13 cellular contexts compared by ENCODE assay signal in the genomic region with DNA sequence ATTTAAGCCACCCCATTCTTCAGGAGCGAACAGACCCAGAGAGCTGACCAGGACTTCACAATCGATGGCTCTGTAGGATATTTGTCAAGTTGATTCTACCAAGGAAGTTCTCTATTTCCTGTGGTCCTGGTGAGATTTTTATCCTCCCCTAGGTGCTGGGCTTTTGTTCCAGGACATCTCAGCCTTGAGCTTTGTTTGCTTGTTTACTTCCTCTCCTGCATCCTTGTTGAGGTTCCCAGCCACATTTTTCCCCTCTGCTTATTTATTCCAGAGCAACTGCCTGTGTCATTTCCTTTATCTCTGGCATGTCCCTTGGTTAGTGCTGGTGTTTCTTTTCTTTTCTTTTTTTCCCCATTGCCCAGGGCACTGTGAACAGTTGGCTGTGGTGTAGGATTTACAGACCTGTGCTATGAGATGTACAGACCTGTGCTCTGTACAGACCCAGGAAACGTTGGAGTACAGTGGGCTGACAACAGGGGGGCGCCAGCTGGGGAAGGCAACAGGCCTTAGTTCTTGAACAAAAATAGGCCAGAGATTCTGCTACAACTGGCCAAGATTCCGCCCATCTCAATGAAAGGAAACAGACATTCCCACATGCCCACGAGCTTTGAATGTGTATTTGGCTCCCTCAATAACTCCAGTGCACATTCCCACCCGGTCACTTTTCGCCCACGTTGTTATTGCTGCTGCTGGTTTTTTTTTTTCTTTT.
DNase-seq lines count a peak whose midpoint lies in the region; ATAC-seq and TF ChIP-seq lines count a peak whose summit lies in the region.
"Had no signal": no experiment of that assay in that cellular context is flagged by ENCODE, and none has a peak within 500 bp of the region (broad histone marks: within the 10 kb centered on the region; RNA-seq: fewer than 3 reads in every experiment).

No MANE protein-coding gene starts in this region.

- TF ChIP-seq CTCF in fibroblast of the aortic adventitia (IDR thresholded peaks at IDR 0.05; ENCODE audit: insufficient read depth, low read length) (peak; percentile 20), neural progenitor cell (IDR thresholded peaks at IDR 0.05) (peak; percentile 22)

- no peak overlapping the region for H3K9ac ChIP-seq in BLaER1 treated with 17β-estradiol and CSF1 and Interleukin-3, amounts not matched to agents 10 nM and 100 nM
- H3K9ac ChIP-seq in neural progenitor cell, result no peak overlapping the region

- H3K79me2 ChIP-seq in neural progenitor cell (ENCODE audit: low read depth), result no peaks in the 10 kb centered on the region

- H3K4me3 Mint-ChIP-seq in neural progenitor cell, result no peak overlapping the region
- no peak overlapping the region for H3K4me3 Mint-ChIP-seq in naive thymus-derived CD8-positive, alpha-beta T cell
- H3K4me3 Mint-ChIP-seq: activated CD4-positive, alpha-beta T cell treated with anti-CD3 and anti-CD28 coated beads for 36 hours; activated T-cell treated with anti-CD3 and anti-CD28 coated beads, Interleukin-2, amount 50 U/mL, for 72 hours had no signal

- DNase-seq in fibroblast of the aortic adventitia (ENCODE audit: low read depth) (peak; percentile 85), neural progenitor cell (ENCODE audit: low spot score) (peak; percentile 5), 8988T (no peak), NCI-H1694 (lab: John Stamatoyannopoulos, UW) (no peak)
- DNase-seq in activated CD8-positive, alpha-beta memory T cell treated with anti-CD3 and anti-CD28 coated beads, Interleukin-2, amount 50 U/mL, for 48 hours, result no peak
- DNase-seq in naive thymus-derived CD8-positive, alpha-beta T cell, result no peak
- DNase-seq: activated CD4-positive, alpha-beta T cell treated with anti-CD3 and anti-CD28 coated beads for 36 hours; activated T-cell treated with anti-CD3 and anti-CD28 coated beads, Interleukin-2, amount 50 U/mL, for 72 hours; Karpas-422; NCI-H2107 had no signal

- no peaks in the 10 kb centered on the region for H3K9me3 Mint-ChIP-seq in neural progenitor cell
- no peaks in the 10 kb centered on the region for H3K9me3 Mint-ChIP-seq in naive thymus-derived CD8-positive, alpha-beta T cell
- H3K9me3 Mint-ChIP-seq: activated T-cell treated with anti-CD3 and anti-CD28 coated beads, Interleukin-2, amount 50 U/mL, for 72 hours had no signal

- H3K4me3 ChIP-seq in BLaER1 treated with 17β-estradiol and CSF1 and Interleukin-3, amounts not matched to agents 10 nM and 100 nM, result no peak overlapping the region
- H3K4me3 ChIP-seq in fibroblast of the aortic adventitia (ENCODE audit: low read depth, low read length) (peak overlapping the region; percentile 36), neural progenitor cell (no peak overlapping the region)

- peak overlapping the region; percentile 65 for H3K27ac Mint-ChIP-seq in neural progenitor cell
- H3K27ac Mint-ChIP-seq in naive thymus-derived CD8-positive, alpha-beta T cell, result no peak overlapping the region
- H3K27ac Mint-ChIP-seq: activated CD4-positive, alpha-beta T cell treated with anti-CD3 and anti-CD28 coated beads for 36 hours; activated T-cell treated with anti-CD3 and anti-CD28 coated beads, Interleukin-2, amount 50 U/mL, for 72 hours had no signal

- H3K27me3 Mint-ChIP-seq in neural progenitor cell (ENCODE audit: insufficient read depth, low read depth), result peaks cover 2% of the 10 kb centered on the region
- peaks cover 0 to 19% (median 0%) of the 10 kb centered on the region in 5 donors for H3K27me3 Mint-ChIP-seq in naive thymus-derived CD8-positive, alpha-beta T cell
- H3K27me3 Mint-ChIP-seq: activated CD4-positive, alpha-beta T cell treated with anti-CD3 and anti-CD28 coated beads for 36 hours had no signal

- no peaks in the 10 kb centered on the region for H3K36me3 ChIP-seq in BLaER1 treated with 17β-estradiol and CSF1 and Interleukin-3, amounts not matched to agents 10 nM and 100 nM
- no peaks in the 10 kb centered on the region for H3K36me3 ChIP-seq in neural progenitor cell

- no peaks in the 10 kb centered on the region for H3F3A ChIP-seq in neural progenitor cell (ENCODE audit: low read depth)

- peak overlapping the region; percentile 10 for H2AFZ ChIP-seq in neural progenitor cell (replicated peaks)

- no peaks in the 10 kb centered on the region for H3K36me3 Mint-ChIP-seq in neural progenitor cell
- no peaks in the 10 kb centered on the region for H3K36me3 Mint-ChIP-seq in naive thymus-derived CD8-positive, alpha-beta T cell

- H3K4me1 Mint-ChIP-seq in neural progenitor cell, result peaks cover 13% of the 10 kb centered on the region
- H3K4me1 Mint-ChIP-seq in naive thymus-derived CD8-positive, alpha-beta T cell, result no peaks in the 10 kb centered on the region
- H3K4me1 Mint-ChIP-seq: activated CD4-positive, alpha-beta T cell treated with anti-CD3 and anti-CD28 coated beads for 36 hours had no signal

- no peaks in the 10 kb centered on the region for H3K27me3 ChIP-seq in BLaER1 treated with 17β-estradiol and CSF1 and Interleukin-3, amounts not matched to agents 10 nM and 100 nM
- H3K27me3 ChIP-seq in neural progenitor cell, result no peaks in the 10 kb centered on the region

- peaks cover 21 to 45% (median 34%) of the 10 kb centered on the region in 10 experiments for H3K4me1 ChIP-seq in BLaER1 treated with 17β-estradiol and CSF1 and Interleukin-3, amounts not matched to agents 10 nM and 100 nM
- no peaks in the 10 kb centered on the region for H3K4me1 ChIP-seq in neural progenitor cell

- ATAC-seq in SK-N-SH treated with all-trans-retinoic acid at 6 μM for 48 hours, result peak; percentile 55
- ATAC-seq in naive thymus-derived CD8-positive, alpha-beta T cell, result no peak
- ATAC-seq: activated CD4-positive, alpha-beta T cell treated with anti-CD3 and anti-CD28 coated beads for 36 hours; activated T-cell treated with anti-CD3 and anti-CD28 coated beads, Interleukin-2, amount 50 U/mL, for 72 hours; left lobe of liver had no signal

- peak overlapping the region in 5 of 11 experiments; percentile 4 to 74 (median 8); a peak in 6 of 22 replicates for H3K27ac ChIP-seq in BLaER1 treated with 17β-estradiol and CSF1 and Interleukin-3, amounts not matched to agents 10 nM and 100 nM
- H3K27ac ChIP-seq in neural progenitor cell, result no peak overlapping the region

- no peaks in the 10 kb centered on the region for H4K20me1 ChIP-seq in BLaER1 treated with 17β-estradiol and CSF1 and Interleukin-3, amounts not matched to agents 10 nM and 100 nM
- H4K20me1 ChIP-seq in neural progenitor cell (ENCODE audit: low read depth), result no peaks in the 10 kb centered on the region

- H3K9me3 ChIP-seq in BLaER1 treated with 17β-estradiol and CSF1 and Interleukin-3, amounts not matched to agents 10 nM and 100 nM (replicated peaks in 1 of 11), result no peaks in the 10 kb centered on the region
- no peaks in the 10 kb centered on the region for H3K9me3 ChIP-seq in neural progenitor cell (ENCODE audit: low read depth)

- H3K4me2 ChIP-seq in BLaER1 treated with 17β-estradiol and CSF1 and Interleukin-3, amounts not matched to agents 10 nM and 100 nM, result peak overlapping the region in 10 of 11 experiments; percentile 4 to 45 (median 28); a peak in 11 of 22 replicates
- H3K4me2 ChIP-seq in neural progenitor cell, result no peak overlapping the region

- POLR2A ChIA-PET in naive thymus-derived CD8-positive, alpha-beta T cell (lab: Charles Lee), result no interaction called here

TF ChIP-seq in SK-N-SH treated with all-trans-retinoic acid at 6 μM for 48 hours, 23 proteins besides CTCF, POLR2A, EP300 and RAD21:
- TF ChIP-seq ISL1 (CRISPR knock-in tag; IDR thresholded peaks at IDR 0.05) (peak; percentile 37; the same call in 1 of the 2 replicates), ESRRG (CRISPR knock-in tag; IDR thresholded peaks at IDR 0.05) (no peak)

Comparison
In these comparisons a context has a peak if more than half of its experiments do, and no peak if none do; other contexts are left out.
1. DNase-seq: peak in fibroblast of the aortic adventitia (single experiment) and neural progenitor cell (single experiment); none in 8988T (single experiment), activated CD8-positive, alpha-beta memory T cell treated with anti-CD3 and anti-CD28 coated beads, Interleukin-2, amount 50 U/mL, for 48 hours (single experiment), NCI-H1694 (single experiment) and naive thymus-derived CD8-positive, alpha-beta T cell (0 of 10).